In genomic region chr4:2712261-2712842, GRCh38 we compare ENCODE assay signal across 13 cellular contexts. TPM values are rescaled to one million over a fixed set of nuclear protein-coding genes. Genes with fewer than 3 reads are reported as not detected.
DNase-seq lines count a peak whose midpoint lies in the region; ATAC-seq and TF ChIP-seq lines count a peak whose summit lies in the region.
"Had no signal": no experiment of that assay in that cellular context is flagged by ENCODE, and none has a peak within 500 bp of the region (broad histone marks: within the 10 kb centered on the region; RNA-seq: fewer than 3 reads in every experiment).

No MANE protein-coding gene starts in this region.

- peaks cover 31% of the 10 kb centered on the region for H3K4me1 Mint-ChIP-seq in chondrocyte (ENCODE audit: low read depth)
- H3K4me1 Mint-ChIP-seq in neural crest cell = peaks cover 12% of the 10 kb centered on the region

- TF ChIP-seq CTCF in LNCaP clone FGC (IDR thresholded peaks at IDR 0.05; ENCODE audit: control insufficient read depth, extremely low read depth, insufficient read depth) (peak; percentile 34; the same call in 1 of the 2 replicates), chondrocyte (IDR thresholded peaks at IDR 0.05) (peak; percentile 70), neural crest cell (conservative IDR thresholded peaks at IDR 0.05) (peak; percentile 58)

- H3K9me3 Mint-ChIP-seq in chondrocyte (ENCODE audit: low read depth) = peaks cover 3% of the 10 kb centered on the region
- H3K9me3 Mint-ChIP-seq in neural crest cell = no peaks in the 10 kb centered on the region

- DNase-seq in NCI-H82 (lab: John Stamatoyannopoulos, UW) = peak; percentile 16
- DNase-seq in NCI-H82 treated with DMSO at 0.1 percent for 48 hours (lab: John Stamatoyannopoulos, UW; ENCODE audit: unreplicated experiment) = no peak
- DNase-seq in LNCaP clone FGC (ENCODE audit: low read depth) = no peak
- DNase-seq in chondrocyte (ENCODE audit: low spot score) = no peak
- no peak for DNase-seq in neural crest cell (ENCODE audit: low read depth, low spot score)
- DNase-seq in NCI-H1417 (lab: John Stamatoyannopoulos, UW) = no peak
- DNase-seq in activated CD4-positive, CD25-positive, alpha-beta regulatory T cell treated with anti-CD3 and anti-CD28 coated beads, Interleukin-2, amount 50 U/mL, for 72 hours = no peak
- DNase-seq: caudate nucleus, lower lobe of right lung, NCI-H146, T-helper 9 cell had no signal

- H3K4me3 Mint-ChIP-seq in chondrocyte (ENCODE audit: unreplicated experiment) = no peak overlapping the region
- no peak overlapping the region for H3K4me3 Mint-ChIP-seq in neural crest cell

- peak overlapping the region; percentile 61 for H3K27ac Mint-ChIP-seq in chondrocyte (ENCODE audit: unreplicated experiment)
- H3K27ac Mint-ChIP-seq in neural crest cell (ENCODE audit: unreplicated experiment) = no peak overlapping the region

- H3K36me3 Mint-ChIP-seq in chondrocyte (ENCODE audit: low read depth) (peaks cover 20% of the 10 kb centered on the region), neural crest cell (ENCODE audit: low read depth) (peaks cover 23% of the 10 kb centered on the region)

- H3K27me3 Mint-ChIP-seq in chondrocyte (ENCODE audit: low read depth) = no peaks in the 10 kb centered on the region
- no peaks in the 10 kb centered on the region for H3K27me3 Mint-ChIP-seq in neural crest cell (ENCODE audit: low read depth)

- ATAC-seq in GM21619 (IDR thresholded peaks at IDR 0.05; ENCODE audit: unreplicated experiment) = no peak
- ATAC-seq: A549, lower lobe of right lung had no signal

- no peak overlapping the region for H3K4me3 ChIP-seq in LNCaP clone FGC (ENCODE audit: low read depth, low read length)
- H3K4me3 ChIP-seq: A549, lower lobe of right lung had no signal

RNA-seq across cellular contexts. Expression of gene TNIP2, which starts 43.8 kb away (rescaled TPM):
- total RNA-seq in chondrocyte = 23.3 to 30.7 TPM (median 29.0 TPM) in 3 replicates
- 25.1 and 26.2 TPM in 2 replicates for total RNA-seq in neural crest cell
